In genomic region chr18:76844144-76844543, GRCh38 we compare ENCODE assay signal across 26 cellular contexts.
"Had no signal": no experiment of that assay in that cellular context is flagged by ENCODE, and none has a peak within 500 bp of the region (broad histone marks: within the 10 kb centered on the region; RNA-seq: fewer than 3 reads in every experiment).

No MANE protein-coding gene starts in this region.

- H3K9me3 ChIP-seq: adrenal gland, ascending aorta, esophagus squamous epithelium, gastrocnemius medialis, sigmoid colon, thoracic aorta, upper lobe of left lung had no signal

- H3K36me3 Mint-ChIP-seq: activated naive CD8-positive, alpha-beta T cell had no signal

- H3K4me2 ChIP-seq: smooth muscle cell had no signal

- H3K4me1 ChIP-seq: ascending aorta, esophagus squamous epithelium had no signal

- H3K27ac ChIP-seq: adrenal gland, ascending aorta, brain microvascular endothelial cell, esophagus squamous epithelium, gastrocnemius medialis, sigmoid colon, thoracic aorta, upper lobe of left lung had no signal

- H3K36me3 ChIP-seq: adrenal gland, ascending aorta, brain microvascular endothelial cell, esophagus squamous epithelium, gastrocnemius medialis, sigmoid colon, thoracic aorta, upper lobe of left lung had no signal

- DNase-seq: activated B cell treated with CpG ODN at 0.5 μM for 24 hours; activated CD4-positive, alpha-beta T cell treated with anti-CD3 and anti-CD28 coated beads for 36 hours; activated CD4-positive, alpha-beta T cell treated with anti-CD3 and anti-CD28 coated beads, Interleukin-2, amount 50 U/mL, for 4 hours; activated CD8-positive, alpha-beta memory T cell treated with anti-CD3 and anti-CD28 coated beads for 24 hours; activated CD8-positive, alpha-beta memory T cell treated with anti-CD3 and anti-CD28 coated beads, Interleukin-2, amount 50 U/mL, for 4 hours; activated naive CD4-positive, alpha-beta T cell; activated T-cell treated with anti-CD3 and anti-CD28 coated beads, Interleukin-2, amount 50 U/mL, for 24 hours; adrenal gland; brain microvascular endothelial cell; caudate nucleus; dermis blood vessel endothelial cell; esophagus squamous epithelium; gastrocnemius medialis; hypothalamus; retina; sigmoid colon; stimulated activated CD4-positive, alpha-beta T cell treated with anti-CD3 and anti-CD28 coated beads, Interleukin-2, amount 100 ng/mL, for 48 hours; stimulated activated CD8-positive, alpha-beta memory T cell treated with anti-CD3 and anti-CD28 coated beads, Interleukin-4, amount 100 ng/mL, for 48 hours; stimulated activated naive CD4-positive, alpha-beta T cell; T1000; upper lobe of left lung had no signal

- H3K27me3 Mint-ChIP-seq: activated B cell treated with CpG ODN at 0.5 μM for 24 hours; activated CD4-positive, alpha-beta T cell treated with anti-CD3 and anti-CD28 coated beads for 36 hours; activated naive CD8-positive, alpha-beta T cell; activated T-cell treated with anti-CD3 and anti-CD28 coated beads, Interleukin-2, amount 50 U/mL, for 24 hours had no signal

- H3K27me3 ChIP-seq: adrenal gland, ascending aorta, brain microvascular endothelial cell, esophagus squamous epithelium, gastrocnemius medialis, sigmoid colon, upper lobe of left lung had no signal

- ATAC-seq: activated CD4-positive, alpha-beta T cell treated with anti-CD3 and anti-CD28 coated beads for 36 hours; gastrocnemius medialis had no signal

- H3K4me3 Mint-ChIP-seq: activated B cell treated with CpG ODN at 0.5 μM for 24 hours; activated CD4-positive, alpha-beta T cell treated with anti-CD3 and anti-CD28 coated beads for 36 hours; activated naive CD8-positive, alpha-beta T cell; activated T-cell treated with anti-CD3 and anti-CD28 coated beads, Interleukin-2, amount 50 U/mL, for 24 hours had no signal

- H3K9me3 Mint-ChIP-seq: activated B cell treated with CpG ODN at 0.5 μM for 24 hours; activated T-cell treated with anti-CD3 and anti-CD28 coated beads, Interleukin-2, amount 50 U/mL, for 24 hours; activated T-helper 2 cell treated with anti-CD3 and anti-CD28 coated beads, Interferon-gamma antibody, Interleukin-2, Interleukin-4, amounts not matched to agents 10 μg/mL and 5 μg/mL and 100 μg/mL, durations not matched to agents 14 hours and 24 hours and 36 hours had no signal

- H3K27ac Mint-ChIP-seq: activated B cell treated with CpG ODN at 0.5 μM for 24 hours; activated CD4-positive, alpha-beta T cell treated with anti-CD3 and anti-CD28 coated beads for 36 hours; activated naive CD8-positive, alpha-beta T cell; activated T-cell treated with anti-CD3 and anti-CD28 coated beads, Interleukin-2, amount 50 U/mL, for 24 hours; activated T-helper 2 cell treated with anti-CD3 and anti-CD28 coated beads, Interferon-gamma antibody, Interleukin-2, Interleukin-4, amounts not matched to agents 10 μg/mL and 5 μg/mL and 100 μg/mL, durations not matched to agents 14 hours and 24 hours and 36 hours had no signal

- H3K4me3 ChIP-seq: adrenal gland, ascending aorta, esophagus squamous epithelium, gastrocnemius medialis, sigmoid colon, smooth muscle cell, thoracic aorta, upper lobe of left lung had no signal
